In the genomic region with DNA sequence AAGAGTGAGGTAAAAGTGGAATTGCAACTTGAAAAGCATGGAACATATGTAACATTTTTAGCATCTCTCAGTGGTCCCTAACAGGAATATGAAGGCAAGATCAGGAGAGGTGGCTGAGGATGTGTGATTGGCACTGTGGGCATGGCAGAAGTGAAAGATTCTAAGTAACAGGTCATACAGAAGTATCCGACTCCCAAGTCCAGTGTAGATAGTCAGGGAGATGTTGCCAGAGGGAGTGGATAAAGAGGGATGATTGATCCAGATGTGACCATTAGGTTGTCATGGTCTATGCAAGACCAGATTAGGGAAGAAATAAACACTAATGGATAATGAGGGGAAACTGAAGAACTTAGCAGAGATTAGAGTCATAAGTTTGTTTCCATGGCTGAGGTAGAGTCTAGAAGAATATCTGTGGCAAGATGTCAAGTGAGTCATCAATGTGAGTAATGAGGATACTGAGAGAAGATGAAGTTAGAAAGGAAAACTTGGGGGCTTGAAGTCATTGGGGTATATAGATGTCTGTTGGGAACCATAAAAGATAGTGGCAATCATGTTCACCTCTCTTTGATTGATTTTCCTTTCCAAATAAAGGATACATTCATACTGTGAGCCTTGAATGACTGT, we compare ENCODE assay signal across 11 cellular contexts. TPM values are rescaled to one million over a fixed set of nuclear protein-coding genes. Genes with fewer than 3 reads are reported as not detected.
DNase-seq lines count a peak whose midpoint lies in the region; ATAC-seq and TF ChIP-seq lines count a peak whose summit lies in the region.
"Had no signal": no experiment of that assay in that cellular context is flagged by ENCODE, and none has a peak within 500 bp of the region (broad histone marks: within the 10 kb centered on the region; RNA-seq: fewer than 3 reads in every experiment).

No MANE protein-coding gene starts in this region.

- H3K27ac Mint-ChIP-seq in type B pancreatic cell, result no peak overlapping the region
- H3K27ac Mint-ChIP-seq: B cell, naive B cell had no signal

- no peaks in the 10 kb centered on the region for H3K4me1 Mint-ChIP-seq in type B pancreatic cell (ENCODE audit: unreplicated experiment)
- H3K4me1 Mint-ChIP-seq: B cell, naive B cell had no signal

- H3K36me3 ChIP-seq in right atrium auricular region (no peaks in the 10 kb centered on the region), RWPE2 (ENCODE audit: low read depth) (peaks cover 24% of the 10 kb centered on the region)

- H3K36me3 Mint-ChIP-seq in type B pancreatic cell, result no peaks in the 10 kb centered on the region
- H3K36me3 Mint-ChIP-seq: naive B cell had no signal

- intact Hi-C loops in Right ventricle myocardium inferior (cut with DNase I) (loop anchor here (1.0 to 5.0 kb wide), 3 partner anchors 45 to 160 kb away; no protein-coding TSS in a partner anchor), dorsolateral prefrontal cortex (cut with DNase I) (loop anchor here (1.0 to 10.0 kb wide), 5 partner anchors 46 to 164 kb away; a partner anchor contains a TSS)

- no peaks in the 10 kb centered on the region for H3K9me3 ChIP-seq in right atrium auricular region
- no peaks in the 10 kb centered on the region for H3K9me3 ChIP-seq in RWPE2 (ENCODE audit: severe bottlenecking)

- no peaks in the 10 kb centered on the region for H3K27me3 Mint-ChIP-seq in type B pancreatic cell
- H3K27me3 Mint-ChIP-seq: B cell, naive B cell had no signal

- H3K9me3 Mint-ChIP-seq in type B pancreatic cell, result no peaks in the 10 kb centered on the region
- H3K9me3 Mint-ChIP-seq: naive B cell had no signal

- H3K27me3 ChIP-seq in right atrium auricular region, result no peaks in the 10 kb centered on the region
- H3K27me3 ChIP-seq in RWPE2 (ENCODE audit: insufficient read depth, poor library complexity, severe bottlenecking), result no peaks in the 10 kb centered on the region
- no peaks in the 10 kb centered on the region for H3K27me3 ChIP-seq in dorsolateral prefrontal cortex

- no peaks in the 10 kb centered on the region for H3K4me1 ChIP-seq in right atrium auricular region
- H3K4me1 ChIP-seq in RWPE2 (ENCODE audit: insufficient read depth, poor library complexity, severe bottlenecking), result peaks cover 3% of the 10 kb centered on the region

- H3K4me3 Mint-ChIP-seq in type B pancreatic cell, result no peak overlapping the region
- H3K4me3 Mint-ChIP-seq: B cell, naive B cell had no signal

- H3K4me3 ChIP-seq in right atrium auricular region (no peak overlapping the region), RWPE2 (ENCODE audit: severe bottlenecking) (no peak overlapping the region), fibroblast of the aortic adventitia (ENCODE audit: low read depth, low read length) (no peak overlapping the region), dorsolateral prefrontal cortex (no peak overlapping the region)

- TF ChIP-seq CTCF in right atrium auricular region (IDR thresholded peaks at IDR 0.05), result no peak
- no peak for TF ChIP-seq CTCF in RWPE2 (IDR thresholded peaks at IDR 0.05; ENCODE audit: poor library complexity, severe bottlenecking)
- TF ChIP-seq CTCF in fibroblast of the aortic adventitia (IDR thresholded peaks at IDR 0.05; ENCODE audit: insufficient read depth, low read length), result no peak
- TF ChIP-seq CTCF in dorsolateral prefrontal cortex (IDR thresholded peaks at IDR 0.05 in 54 of 56, conservative IDR thresholded peaks at IDR 0.05 in 2 of 56; ENCODE audit: low read depth in 1 of 56, partially characterized antibody in 56 of 56), result no peak
- TF ChIP-seq CTCF in type B pancreatic cell (conservative IDR thresholded peaks at IDR 0.05), result no peak

- no peak overlapping the region for H3K27ac ChIP-seq in right atrium auricular region
- peak overlapping the region; percentile 25 for H3K27ac ChIP-seq in RWPE2 (ENCODE audit: poor library complexity, severe bottlenecking)
- no peak overlapping the region for H3K27ac ChIP-seq in dorsolateral prefrontal cortex

- DNase-seq in Right ventricle myocardium inferior (ENCODE audit: missing footprints), result no peak
- no peak for DNase-seq in right atrium auricular region (ENCODE audit: low spot score)
- DNase-seq in RWPE2 (ENCODE audit: low spot score), result no peak
- DNase-seq in fibroblast of the aortic adventitia (ENCODE audit: low read depth), result peak; percentile 77
- DNase-seq in stromal cell of bone marrow (ENCODE audit: low read depth), result peak; percentile 71
- DNase-seq in dorsolateral prefrontal cortex, result no peak
- DNase-seq in NCI-H446 (lab: John Stamatoyannopoulos, UW), result no peak
- no peak for DNase-seq in type B pancreatic cell (ENCODE audit: extremely low spot score, unreplicated experiment)
- DNase-seq: naive B cell, NCI-H2029 had no signal

- ATAC-seq in Right ventricle myocardium inferior, result peak; percentile 33
- peak; percentile 86 for ATAC-seq in RWPE2 (ENCODE audit: low read depth)

RNA-seq across cellular contexts. Expression of a gene that starts 23.9 kb away (rescaled TPM):
- total RNA-seq in Right ventricle myocardium inferior, result not detected
- under 1 TPM in 1 of 2 donors, not detected in 1; 0.35 TPM for total RNA-seq in right atrium auricular region
- total RNA-seq in fibroblast of the aortic adventitia (ENCODE audit: low replicate concordance), result 1.7 and 2.8 TPM in 2 replicates
- 1 to 10 TPM in 51 of 120 experiments, under 1 TPM in 45, not detected in 24; 0.45 to 3.6 (median 1.0) TPM for total RNA-seq in dorsolateral prefrontal cortex
- total RNA-seq in type B pancreatic cell (ENCODE audit: low replicate concordance), result 4.7 and 24.6 TPM in 2 replicates
- total RNA-seq: B cell had no signal

RNA-seq across cellular contexts. Expression of a gene that starts 33.7 kb away (rescaled TPM):
- 8.6 TPM for total RNA-seq in Right ventricle myocardium inferior
- total RNA-seq in right atrium auricular region, result 1 to 10 TPM; 5.0 to 9.9 TPM
- total RNA-seq in fibroblast of the aortic adventitia (ENCODE audit: low replicate concordance), result 34.1 and 35.6 TPM in 2 replicates
- total RNA-seq in dorsolateral prefrontal cortex, result 10 to 100 TPM in 88 of 120 experiments, 1 to 10 TPM in 32; 3.1 to 28.7 (median 11.7) TPM
- 18.9 and 38.6 TPM in 2 replicates for total RNA-seq in type B pancreatic cell (ENCODE audit: low replicate concordance)

Comparison
In these comparisons a context has a peak if more than half of its experiments do, and no peak if none do; other contexts are left out.
1. DNase-seq: peak in fibroblast of the aortic adventitia (single experiment) and stromal cell of bone marrow (single experiment); none in Right ventricle myocardium inferior (single experiment), right atrium auricular region (single experiment), RWPE2 (single experiment), dorsolateral prefrontal cortex (0 of 10), NCI-H446 (0 of 2) and type B pancreatic cell (single experiment).